In genomic region chr19:35266904-35267817, GRCh38 we compare ENCODE assay signal across 2 cellular contexts.
TF ChIP-seq lines count a peak whose summit lies in the region.

No MANE protein-coding gene starts in this region.

TF ChIP-seq in SK-N-SH, 30 proteins besides CTCF, POLR2A, EP300 and RAD21:
- TF ChIP-seq, protein P1, sequence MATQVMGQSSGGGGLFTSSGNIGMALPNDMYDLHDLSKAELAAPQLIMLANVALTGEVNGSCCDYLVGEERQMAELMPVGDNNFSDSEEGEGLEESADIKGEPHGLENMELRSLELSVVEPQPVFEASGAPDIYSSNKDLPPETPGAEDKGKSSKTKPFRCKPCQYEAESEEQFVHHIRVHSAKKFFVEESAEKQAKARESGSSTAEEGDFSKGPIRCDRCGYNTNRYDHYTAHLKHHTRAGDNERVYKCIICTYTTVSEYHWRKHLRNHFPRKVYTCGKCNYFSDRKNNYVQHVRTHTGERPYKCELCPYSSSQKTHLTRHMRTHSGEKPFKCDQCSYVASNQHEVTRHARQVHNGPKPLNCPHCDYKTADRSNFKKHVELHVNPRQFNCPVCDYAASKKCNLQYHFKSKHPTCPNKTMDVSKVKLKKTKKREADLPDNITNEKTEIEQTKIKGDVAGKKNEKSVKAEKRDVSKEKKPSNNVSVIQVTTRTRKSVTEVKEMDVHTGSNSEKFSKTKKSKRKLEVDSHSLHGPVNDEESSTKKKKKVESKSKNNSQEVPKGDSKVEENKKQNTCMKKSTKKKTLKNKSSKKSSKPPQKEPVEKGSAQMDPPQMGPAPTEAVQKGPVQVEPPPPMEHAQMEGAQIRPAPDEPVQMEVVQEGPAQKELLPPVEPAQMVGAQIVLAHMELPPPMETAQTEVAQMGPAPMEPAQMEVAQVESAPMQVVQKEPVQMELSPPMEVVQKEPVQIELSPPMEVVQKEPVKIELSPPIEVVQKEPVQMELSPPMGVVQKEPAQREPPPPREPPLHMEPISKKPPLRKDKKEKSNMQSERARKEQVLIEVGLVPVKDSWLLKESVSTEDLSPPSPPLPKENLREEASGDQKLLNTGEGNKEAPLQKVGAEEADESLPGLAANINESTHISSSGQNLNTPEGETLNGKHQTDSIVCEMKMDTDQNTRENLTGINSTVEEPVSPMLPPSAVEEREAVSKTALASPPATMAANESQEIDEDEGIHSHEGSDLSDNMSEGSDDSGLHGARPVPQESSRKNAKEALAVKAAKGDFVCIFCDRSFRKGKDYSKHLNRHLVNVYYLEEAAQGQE (IDR thresholded peaks at IDR 0.05; ENCODE audit: low read depth, low read length), result no peak
- TF ChIP-seq MXI1 (IDR thresholded peaks at IDR 0.05; ENCODE audit: low read depth, low read length), result peak; percentile 29; the same call in 1 of the 2 replicates
- TF ChIP-seq NRF1 (IDR thresholded peaks at IDR 0.05; ENCODE audit: low read depth, low read length), result peak; percentile 39; the same call in 1 of the 2 replicates

TF ChIP-seq in K562, 482 proteins besides CTCF, POLR2A, EP300 and RAD21 (continues in another document):
- TF ChIP-seq ZBTB1 (CRISPR knock-in tag; IDR thresholded peaks at IDR 0.05; ENCODE audit: borderline replicate concordance, low read depth), result 0 out of 2 replicates have a peak, but pooled peaks have one; percentile 24
- TF ChIP-seq PCBP1 (IDR thresholded peaks at IDR 0.05; ENCODE audit: low read depth, low read length, poor library complexity, severe bottlenecking), result peak; percentile 62
- no peak for TF ChIP-seq ERF (CRISPR knock-in tag; IDR thresholded peaks at IDR 0.05)
- no peak for TF ChIP-seq ZNF778 (CRISPR knock-in tag; IDR thresholded peaks at IDR 0.05)
- peak; percentile 72 for TF ChIP-seq RBFOX2 (IDR thresholded peaks at IDR 0.05; ENCODE audit: low read depth, low read length)
- TF ChIP-seq ATF7 (IDR thresholded peaks at IDR 0.05), result no peak
- TF ChIP-seq L3MBTL2 (IDR thresholded peaks at IDR 0.05), result peak; percentile 60
- no peak for TF ChIP-seq ATF1 (CRISPR knock-in tag; IDR thresholded peaks at IDR 0.05)
- TF ChIP-seq ATF1 (tag; IDR thresholded peaks at IDR 0.05), result peak; percentile 35; the same call in 1 of the 2 replicates
- peak; percentile 23; the same call in 1 of the 2 replicates for TF ChIP-seq ZNF830 (CRISPR knock-in tag; IDR thresholded peaks at IDR 0.05)
- no peak for TF ChIP-seq BRCA1 (IDR thresholded peaks at IDR 0.05)
- no peak for TF ChIP-seq BRCA1 (CRISPR knock-in tag; IDR thresholded peaks at IDR 0.05)
- TF ChIP-seq SMAD2 (IDR thresholded peaks at IDR 0.05; ENCODE audit: low read depth, low read length), result no peak
- TF ChIP-seq MYC (IDR thresholded peaks at IDR 0.05; ENCODE audit: low read depth, low read length), result no peak
- 0 out of 2 replicates have a peak, but pooled peaks have one; percentile 26 for TF ChIP-seq MYC (CRISPR knock-in tag; IDR thresholded peaks at IDR 0.05; ENCODE audit: borderline replicate concordance, low read depth)
- TF ChIP-seq TEAD1 (CRISPR knock-in tag; IDR thresholded peaks at IDR 0.05), result 0 out of 4 replicates have a peak, but pooled peaks of 1 of the 2 experiments have one; percentile 47
- TF ChIP-seq ZBTB7A (IDR thresholded peaks at IDR 0.05; ENCODE audit: borderline replicate concordance, control insufficient read depth, low read depth, low read length), result peak; percentile 77; the same call in 1 of the 2 replicates
- TF ChIP-seq EGR1 (conservative IDR thresholded peaks at IDR 0.05), result peak; percentile 94
- peak; percentile 63 for TF ChIP-seq RBBP5 (IDR thresholded peaks at IDR 0.05; ENCODE audit: borderline replicate concordance, insufficient read depth, low read length, poor library complexity, severe bottlenecking)
- TF ChIP-seq RBM22 (IDR thresholded peaks at IDR 0.05; ENCODE audit: low read depth, low read length, poor library complexity, severe bottlenecking), result peak; percentile 67
- TF ChIP-seq ZNF766 (CRISPR knock-in tag; conservative IDR thresholded peaks at IDR 0.05), result no peak
- TF ChIP-seq ZNF583 (CRISPR knock-in tag; IDR thresholded peaks at IDR 0.05), result no peak
- peak; percentile 43 for TF ChIP-seq RB1 (IDR thresholded peaks at IDR 0.05; ENCODE audit: low read depth)
- no peak for TF ChIP-seq SIN3A (IDR thresholded peaks at IDR 0.05; ENCODE audit: borderline replicate concordance in 2 of 2, control insufficient read depth in 1 of 2, low read depth in 2 of 2, low read length in 2 of 2)
- peak; percentile 80 for TF ChIP-seq ZFX (CRISPR knock-in tag; IDR thresholded peaks at IDR 0.05)
- TF ChIP-seq TAF1 (IDR thresholded peaks at IDR 0.05; ENCODE audit: control insufficient read depth, extremely low read depth, insufficient read depth, low read length, severe bottlenecking), result peak; percentile 21
- TF ChIP-seq NRF1 (conservative IDR thresholded peaks at IDR 0.05 in 1 of 2, IDR thresholded peaks at IDR 0.05 in 1 of 2), result peak; percentile 82 to 84
- TF ChIP-seq CBX1 (IDR thresholded peaks at IDR 0.05; ENCODE audit: low read depth), result 0 out of 2 replicates have a peak, but pooled peaks have one; percentile 24
- TF ChIP-seq NR2C2 (CRISPR knock-in tag; IDR thresholded peaks at IDR 0.05), result no peak
- TF ChIP-seq NR2C2 (tag; IDR thresholded peaks at IDR 0.05), result 0 out of 2 replicates have a peak, but pooled peaks have one; percentile 10
- TF ChIP-seq SP1 (CRISPR knock-in tag; IDR thresholded peaks at IDR 0.05), result peak; percentile 29; the same call in 1 of the 2 replicates
- TF ChIP-seq, protein P2, sequence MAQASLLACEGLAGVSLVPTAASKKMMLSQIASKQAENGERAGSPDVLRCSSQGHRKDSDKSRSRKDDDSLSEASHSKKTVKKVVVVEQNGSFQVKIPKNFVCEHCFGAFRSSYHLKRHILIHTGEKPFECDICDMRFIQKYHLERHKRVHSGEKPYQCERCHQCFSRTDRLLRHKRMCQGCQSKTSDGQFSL (CRISPR knock-in tag; IDR thresholded peaks at IDR 0.05), result no peak; the same call in 1 of the 2 replicates
- TF ChIP-seq, protein P2 (tag; IDR thresholded peaks at IDR 0.05), result peak in 1 of 2 experiments; percentile 39; a peak in 1 of 4 replicates
- no peak for TF ChIP-seq KAT2B (IDR thresholded peaks at IDR 0.05; ENCODE audit: low read depth, low read length)
- TF ChIP-seq, protein P3, sequence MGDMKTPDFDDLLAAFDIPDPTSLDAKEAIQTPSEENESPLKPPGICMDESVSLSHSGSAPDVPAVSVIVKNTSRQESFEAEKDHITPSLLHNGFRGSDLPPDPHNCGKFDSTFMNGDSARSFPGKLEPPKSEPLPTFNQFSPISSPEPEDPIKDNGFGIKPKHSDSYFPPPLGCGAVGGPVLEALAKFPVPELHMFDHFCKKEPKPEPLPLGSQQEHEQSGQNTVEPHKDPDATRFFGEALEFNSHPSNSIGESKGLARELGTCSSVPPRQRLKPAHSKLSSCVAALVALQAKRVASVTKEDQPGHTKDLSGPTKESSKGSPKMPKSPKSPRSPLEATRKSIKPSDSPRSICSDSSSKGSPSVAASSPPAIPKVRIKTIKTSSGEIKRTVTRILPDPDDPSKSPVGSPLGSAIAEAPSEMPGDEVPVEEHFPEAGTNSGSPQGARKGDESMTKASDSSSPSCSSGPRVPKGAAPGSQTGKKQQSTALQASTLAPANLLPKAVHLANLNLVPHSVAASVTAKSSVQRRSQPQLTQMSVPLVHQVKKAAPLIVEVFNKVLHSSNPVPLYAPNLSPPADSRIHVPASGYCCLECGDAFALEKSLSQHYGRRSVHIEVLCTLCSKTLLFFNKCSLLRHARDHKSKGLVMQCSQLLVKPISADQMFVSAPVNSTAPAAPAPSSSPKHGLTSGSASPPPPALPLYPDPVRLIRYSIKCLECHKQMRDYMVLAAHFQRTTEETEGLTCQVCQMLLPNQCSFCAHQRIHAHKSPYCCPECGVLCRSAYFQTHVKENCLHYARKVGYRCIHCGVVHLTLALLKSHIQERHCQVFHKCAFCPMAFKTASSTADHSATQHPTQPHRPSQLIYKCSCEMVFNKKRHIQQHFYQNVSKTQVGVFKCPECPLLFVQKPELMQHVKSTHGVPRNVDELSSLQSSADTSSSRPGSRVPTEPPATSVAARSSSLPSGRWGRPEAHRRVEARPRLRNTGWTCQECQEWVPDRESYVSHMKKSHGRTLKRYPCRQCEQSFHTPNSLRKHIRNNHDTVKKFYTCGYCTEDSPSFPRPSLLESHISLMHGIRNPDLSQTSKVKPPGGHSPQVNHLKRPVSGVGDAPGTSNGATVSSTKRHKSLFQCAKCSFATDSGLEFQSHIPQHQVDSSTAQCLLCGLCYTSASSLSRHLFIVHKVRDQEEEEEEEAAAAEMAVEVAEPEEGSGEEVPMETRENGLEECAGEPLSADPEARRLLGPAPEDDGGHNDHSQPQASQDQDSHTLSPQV (IDR thresholded peaks at IDR 0.05), result peak; percentile 78
- peak; percentile 43 for TF ChIP-seq POLR2B (IDR thresholded peaks at IDR 0.05; ENCODE audit: low read depth, partially characterized antibody)
- peak; percentile 38; the same call in 1 of the 2 replicates for TF ChIP-seq HMGXB4 (CRISPR knock-in tag; IDR thresholded peaks at IDR 0.05)
- TF ChIP-seq POLR2AphosphoS5 (IDR thresholded peaks at IDR 0.05; ENCODE audit: control insufficient read depth, insufficient read depth, low read depth, low read length), result peak; percentile 55; the same call in 1 of the 2 replicates
- TF ChIP-seq MYNN (IDR thresholded peaks at IDR 0.05), result 0 out of 2 replicates have a peak, but pooled peaks have one; percentile 36
- TF ChIP-seq MYNN (CRISPR knock-in tag; IDR thresholded peaks at IDR 0.05), result no peak
- 0 out of 2 replicates have a peak, but pooled peaks have one; percentile 53 for TF ChIP-seq GABPB1 (CRISPR knock-in tag; IDR thresholded peaks at IDR 0.05)
- peak; percentile 28 for TF ChIP-seq HMGN3 (IDR thresholded peaks at IDR 0.05; ENCODE audit: borderline replicate concordance, extremely low read depth, insufficient read length, low read depth, low read length)
- peak; percentile 66 for TF ChIP-seq POLR2G (IDR thresholded peaks at IDR 0.05; ENCODE audit: low read depth, low read length)
- peak; percentile 58 for TF ChIP-seq KDM5B (IDR thresholded peaks at IDR 0.05; ENCODE audit: insufficient replicate concordance, low read depth, low read length)
- no peak for TF ChIP-seq CXXC5 (CRISPR knock-in tag; IDR thresholded peaks at IDR 0.05)
- TF ChIP-seq NR4A1 (CRISPR knock-in tag; IDR thresholded peaks at IDR 0.05), result no peak
- TF ChIP-seq NR4A1 (tag; IDR thresholded peaks at IDR 0.05), result peak; percentile 35; the same call in 1 of the 2 replicates
- TF ChIP-seq, protein P4, sequence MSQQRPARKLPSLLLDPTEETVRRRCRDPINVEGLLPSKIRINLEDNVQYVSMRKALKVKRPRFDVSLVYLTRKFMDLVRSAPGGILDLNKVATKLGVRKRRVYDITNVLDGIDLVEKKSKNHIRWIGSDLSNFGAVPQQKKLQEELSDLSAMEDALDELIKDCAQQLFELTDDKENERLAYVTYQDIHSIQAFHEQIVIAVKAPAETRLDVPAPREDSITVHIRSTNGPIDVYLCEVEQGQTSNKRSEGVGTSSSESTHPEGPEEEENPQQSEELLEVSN (IDR thresholded peaks at IDR 0.05; ENCODE audit: borderline replicate concordance in 1 of 2, extremely low read depth in 1 of 2, insufficient read depth in 1 of 2, insufficient read length in 1 of 2, low read depth in 1 of 2, low read length in 1 of 2, poor library complexity in 1 of 2, severe bottlenecking in 1 of 2), result peak in 1 of 2 experiments; percentile 12
- TF ChIP-seq KAT7 (CRISPR knock-in tag; IDR thresholded peaks at IDR 0.05; ENCODE audit: borderline replicate concordance), result no peak
